ENCODE assay signal across 9 cellular contexts in genomic region chr16:17273142-17273561, GRCh38.
DNase-seq lines count a peak whose midpoint lies in the region; TF ChIP-seq lines count a peak whose summit lies in the region.
"Had no signal": no experiment of that assay in that cellular context is flagged by ENCODE, and none has a peak within 500 bp of the region (broad histone marks: within the 10 kb centered on the region; RNA-seq: fewer than 3 reads in every experiment).

No MANE protein-coding gene starts in this region.

- DNase-seq in AG08395 (ENCODE audit: low spot score) (peak; percentile 92), LHCN-M2 (ENCODE audit: low read depth) (peak; percentile 72), medulla oblongata (ENCODE audit: extremely low spot score) (no peak), WERI-Rb-1 (no peak), KG1 (lab: John Stamatoyannopoulos, UW) (no peak), NCI-H1417 treated with DMSO at 0.1 percent for 48 hours (lab: John Stamatoyannopoulos, UW) (no peak)
- peak; percentile 15 for DNase-seq in activated naive CD4-positive, alpha-beta T cell treated with anti-CD3 and anti-CD28 coated beads, Interleukin-2, amount 50 U/mL, for 16 hours
- DNase-seq: NCI-H446 treated with DMSO at 0.1 percent for 48 hours had no signal

- no peak overlapping the region for H3K27ac ChIP-seq in WERI-Rb-1

- H3K9me3 ChIP-seq in mucosa of stomach (ENCODE audit: control insufficient read depth, low read length) (no peaks in the 10 kb centered on the region), WERI-Rb-1 (ENCODE audit: severe bottlenecking) (no peaks in the 10 kb centered on the region)

- peak overlapping the region; percentile 55 for H3K9ac ChIP-seq in mucosa of stomach (ENCODE audit: low read length)

- H3K27me3 ChIP-seq in mucosa of stomach (ENCODE audit: control insufficient read depth, insufficient read depth, low read length) (no peaks in the 10 kb centered on the region), WERI-Rb-1 (ENCODE audit: insufficient read depth, low read depth, severe bottlenecking) (no peaks in the 10 kb centered on the region)

- TF ChIP-seq CTCF in WERI-Rb-1 (IDR thresholded peaks at IDR 0.05; ENCODE audit: low read depth, low read length): no peak

- H3K36me3 ChIP-seq in mucosa of stomach (ENCODE audit: control insufficient read depth, insufficient read depth, low read length) (no peaks in the 10 kb centered on the region), WERI-Rb-1 (no peaks in the 10 kb centered on the region)

- no peak overlapping the region for H3K4me3 ChIP-seq in mucosa of stomach (ENCODE audit: low read length)
- H3K4me3 ChIP-seq in WERI-Rb-1 (ENCODE audit: low read depth, low read length): no peak overlapping the region

- H3K4me1 ChIP-seq in mucosa of stomach (ENCODE audit: control insufficient read depth, insufficient read depth, low read length): peaks cover 79% of the 10 kb centered on the region

Comparison
In these comparisons a context has a peak if more than half of its experiments do, and no peak if none do; other contexts are left out.
1. DNase-seq: peak in AG08395 (single experiment), LHCN-M2 (single experiment) and activated naive CD4-positive, alpha-beta T cell treated with anti-CD3 and anti-CD28 coated beads, Interleukin-2, amount 50 U/mL, for 16 hours (single experiment); none in medulla oblongata (single experiment), WERI-Rb-1 (single experiment), KG1 (single experiment) and NCI-H1417 treated with DMSO at 0.1 percent for 48 hours (single experiment).